Comparison of ENCODE assay signal across 9 cellular contexts in the genomic region with DNA sequence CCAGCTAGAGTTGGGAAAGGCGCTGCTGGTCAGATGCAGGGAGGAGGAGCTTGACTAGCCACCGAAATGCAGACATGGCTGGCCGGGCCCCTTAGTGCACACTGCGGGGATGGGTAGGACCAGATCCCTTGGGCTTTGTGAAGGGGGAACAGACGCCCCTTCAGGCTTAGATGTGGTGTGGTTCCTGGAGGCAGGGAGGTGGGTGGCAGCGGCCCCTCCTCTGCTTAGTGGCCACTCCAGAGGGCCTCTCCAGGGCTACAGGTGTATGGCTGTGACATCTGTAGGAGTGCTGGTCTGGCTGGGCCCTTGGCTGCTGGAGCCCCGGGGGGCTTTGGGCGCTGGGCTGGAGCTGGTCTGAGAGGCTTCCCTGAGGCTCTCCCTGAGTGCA. TPM values are rescaled to one million over a fixed set of nuclear protein-coding genes. Genes with fewer than 3 reads are reported as not detected.
DNase-seq lines count a peak whose midpoint lies in the region; FAIRE-seq and TF ChIP-seq lines count a peak whose summit lies in the region.
"Had no signal": no experiment of that assay in that cellular context is flagged by ENCODE, and none has a peak within 500 bp of the region (broad histone marks: within the 10 kb centered on the region; RNA-seq: fewer than 3 reads in every experiment).

No MANE protein-coding gene starts in this region.

- H3K79me2 ChIP-seq in SU-DHL-6 (ENCODE audit: insufficient read depth, low read length) = peaks cover 41% of the 10 kb centered on the region

- POLR2A ChIA-PET in A673 (lab: Charles Lee; ENCODE audit: low non-redundant PET) = no interaction called here

- H3K9me2 ChIP-seq in SU-DHL-6 (replicated peaks; ENCODE audit: insufficient read depth, low read length) = no peaks in the 10 kb centered on the region

- H3K27me3 ChIP-seq in A673 (replicated peaks; ENCODE audit: insufficient read depth, low read depth, low read length, poor library complexity) (no peaks in the 10 kb centered on the region), SU-DHL-6 (ENCODE audit: low read length) (no peaks in the 10 kb centered on the region)
- H3K27me3 ChIP-seq: left lung had no signal

- H3K27ac ChIP-seq in A673 (ENCODE audit: low read depth, low read length, poor library complexity, severe bottlenecking) (peak overlapping the region; percentile 22), SU-DHL-6 (ENCODE audit: low read depth, low read length) (peak overlapping the region; percentile 83), kidney (ENCODE audit: low read depth in 2 of 2, low read length in 2 of 2) (no peak overlapping the region)

- CTCF ChIA-PET in A673 (lab: Charles Lee) = interaction anchor here (1.1 kb wide), 1 partner anchor 87 kb away, joined by 4 read pairs; no protein-coding TSS in a partner anchor

- intact Hi-C loops in A673 (cut with micrococcal nuclease; ENCODE audit: unreplicated experiment) = loop anchor here (5.0 kb wide), 1 partner anchor 148 kb away; the partner anchor contains the start of gene TOMM6
- intact Hi-C loops in kidney (cut with DNase I) = loop anchor here (10.0 kb wide), 1 partner anchor 109 kb away; no protein-coding TSS in a partner anchor

- DNase-seq in A673 (ENCODE audit: low spot score) (no peak), GM12891 (ENCODE audit: insufficient read length, low spot score) (no peak), iPS-NIHi7 (ENCODE audit: extremely low spot score) (peak; percentile 17), GM19238 (ENCODE audit: insufficient read length, low spot score) (no peak), H54 (ENCODE audit: insufficient read length, low spot score) (no peak), kidney (no peak), NCI-H446 treated with DMSO at 0.1 percent for 48 hours (lab: John Stamatoyannopoulos, UW) (no peak)

- TF ChIP-seq CTCF in A673 (conservative IDR thresholded peaks at IDR 0.05; ENCODE audit: low read depth, low read length) (no peak), SU-DHL-6 (IDR thresholded peaks at IDR 0.05; ENCODE audit: insufficient read depth, low read length, poor library complexity, severe bottlenecking) (no peak), kidney (IDR thresholded peaks at IDR 0.05; ENCODE audit: borderline replicate concordance, extremely low read depth, insufficient read depth) (no peak)

- H3K36me3 ChIP-seq in A673 (ENCODE audit: insufficient read depth, low read length, poor library complexity, severe bottlenecking) = peaks cover 38% of the 10 kb centered on the region
- H3K36me3 ChIP-seq in SU-DHL-6 (ENCODE audit: low read length) = peaks cover 28% of the 10 kb centered on the region
- peaks cover 27 to 46% of the 10 kb centered on the region in 2 donors for H3K36me3 ChIP-seq in kidney (ENCODE audit: control insufficient read depth in 1 of 2, insufficient read depth in 2 of 2, low read length in 2 of 2)

- H3K4me3 ChIP-seq in A673 (ENCODE audit: low read depth, low read length, poor library complexity, severe bottlenecking) (no peak overlapping the region), SU-DHL-6 (ENCODE audit: insufficient read depth, low read length, poor library complexity, severe bottlenecking) (no peak overlapping the region), kidney (ENCODE audit: low read length in 2 of 2) (no peak overlapping the region)

- H3K9ac ChIP-seq in SU-DHL-6 (ENCODE audit: low read length) (no peak overlapping the region; the same call in 1 of the 2 replicates), kidney (ENCODE audit: low read length in 2 of 2) (no peak overlapping the region)

- no peak overlapping the region for H2AFZ ChIP-seq in SU-DHL-6 (ENCODE audit: low read depth, low read length, severe bottlenecking)

- no TSS peak for BruUV-seq in A673 (replicated peaks; lab: Mats Ljungman, UMichigan)

- H4K20me1 ChIP-seq in SU-DHL-6 (ENCODE audit: low read depth, low read length) = no peaks in the 10 kb centered on the region; the same call in 1 of the 2 replicates

- FAIRE-seq in GM12891 (lab: Jason Lieb, UNC) (no peak), H54 (lab: Jason Lieb, UNC) (no peak), kidney (lab: Jason Lieb, UNC) (no peak)

- H3K4me1 ChIP-seq in A673 (ENCODE audit: insufficient read depth, low read length, poor library complexity, severe bottlenecking) = peaks cover 27% of the 10 kb centered on the region
- H3K4me1 ChIP-seq in kidney (ENCODE audit: control insufficient read depth in 1 of 2, insufficient read depth in 1 of 2, low read depth in 1 of 2, low read length in 2 of 2) = peaks cover 4 to 20% of the 10 kb centered on the region in 2 donors

- peaks cover 77% of the 10 kb centered on the region for H3F3A ChIP-seq in SU-DHL-6 (ENCODE audit: insufficient read depth)

- TF ChIP-seq POLR2A in GM12891 (IDR thresholded peaks at IDR 0.05; ENCODE audit: low read depth, low read length) = no peak; the same call in 1 of the 2 replicates
- TF ChIP-seq POLR2A in H54 (IDR thresholded peaks at IDR 0.05; ENCODE audit: low read depth, low read length) = no peak

- H3K9me3 ChIP-seq in A673 (ENCODE audit: low read depth, low read length, poor library complexity, severe bottlenecking) (no peaks in the 10 kb centered on the region), SU-DHL-6 (ENCODE audit: insufficient read depth, low read length) (no peaks in the 10 kb centered on the region), kidney (ENCODE audit: control insufficient read depth in 1 of 2, low read length in 2 of 2) (no peaks in the 10 kb centered on the region)
- H3K9me3 ChIP-seq: left lung had no signal

- H3K4me2 ChIP-seq in SU-DHL-6 (ENCODE audit: low read depth, low read length, poor library complexity, severe bottlenecking) = no peak overlapping the region

TF ChIP-seq in GM12891, 5 proteins besides CTCF, POLR2A, EP300 and RAD21:
- peak; percentile 56 for TF ChIP-seq POLR2AphosphoS5 (IDR thresholded peaks at IDR 0.05; ENCODE audit: low read depth, low read length)
- no peak for TF ChIP-seq POU2F2 (IDR thresholded peaks at IDR 0.05; ENCODE audit: low read depth, low read length)

RNA-seq across cellular contexts. Expression of gene CCND3, which starts 5.9 kb away (rescaled TPM):
- total RNA-seq in A673 (2021) = 31.9 and 39.9 TPM in 2 replicates
- 42.6 TPM for polyA plus RNA-seq in GM12891 (2012; ENCODE audit: low read depth, missing spikeins)
- total RNA-seq in kidney = 139 TPM
- 42.1 TPM for polyA plus RNA-seq in kidney (ENCODE audit: insufficient read depth, low read depth, low replicate concordance)

RNA-seq across cellular contexts. Expression of gene BYSL, which starts 14.4 kb away (rescaled TPM):
- 76.5 and 89.7 TPM in 2 replicates for total RNA-seq in A673 (2021)
- 19.1 TPM for polyA plus RNA-seq in GM12891 (2012; ENCODE audit: low read depth, missing spikeins)
- 14.3 TPM for total RNA-seq in kidney
- 10.1 TPM for polyA plus RNA-seq in kidney (ENCODE audit: insufficient read depth, low read depth, low replicate concordance)

RNA-seq across cellular contexts. Expression of gene MED20, which starts 14.7 kb away (rescaled TPM):
- 31.8 and 39.0 TPM in 2 replicates for total RNA-seq in A673 (2021)
- polyA plus RNA-seq in GM12891 (2012; ENCODE audit: low read depth, missing spikeins) = 7.1 TPM
- total RNA-seq in kidney = 22.0 TPM
- 15.1 TPM for polyA plus RNA-seq in kidney (ENCODE audit: insufficient read depth, low read depth, low replicate concordance)

RNA-seq across cellular contexts. Expression of gene USP49, which starts 40.5 kb away (rescaled TPM):
- 10.5 and 13.0 TPM in 2 replicates for total RNA-seq in A673 (2021)
- 4.0 TPM for polyA plus RNA-seq in GM12891 (2012; ENCODE audit: low read depth, missing spikeins)
- total RNA-seq in kidney = 3.4 TPM
- polyA plus RNA-seq in kidney (ENCODE audit: insufficient read depth, low read depth, low replicate concordance) = 1.1 TPM

Comparison
In these comparisons a context has a peak if more than half of its experiments do, and no peak if none do; other contexts are left out.
1. H3K27ac ChIP-seq: peak in A673 (single experiment) and SU-DHL-6 (single experiment); none in kidney (0 of 2).